11 cellular contexts compared by ENCODE assay signal in the genomic region with DNA sequence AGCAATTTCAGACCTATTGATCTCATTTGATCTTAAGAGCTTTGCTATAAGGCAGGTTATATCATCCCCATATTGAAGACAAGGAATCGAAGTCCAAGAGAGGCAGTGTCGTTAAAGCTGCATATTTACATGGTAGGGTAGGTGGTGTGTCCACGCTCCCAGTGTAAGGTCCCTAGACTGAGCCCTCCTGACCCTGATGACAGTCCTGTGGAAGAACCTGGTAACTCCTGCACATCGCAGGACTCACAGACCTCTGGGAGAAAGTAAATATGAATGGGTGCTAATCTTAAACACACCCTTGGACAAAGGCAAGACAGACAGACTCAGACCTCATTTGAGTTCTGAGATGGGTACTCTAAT. TPM values are rescaled to one million over a fixed set of nuclear protein-coding genes. Genes with fewer than 3 reads are reported as not detected.
DNase-seq lines count a peak whose midpoint lies in the region; ATAC-seq lines count a peak whose summit lies in the region.
"Had no signal": no experiment of that assay in that cellular context is flagged by ENCODE, and none has a peak within 500 bp of the region (broad histone marks: within the 10 kb centered on the region; RNA-seq: fewer than 3 reads in every experiment).

No MANE protein-coding gene starts in this region.

- peak overlapping the region; percentile 72 for H3K4me3 Mint-ChIP-seq in activated CD4-positive, alpha-beta T cell treated with anti-CD3 and anti-CD28 coated beads, Interleukin-2, amount 10 ng/mL, durations not matched to agents 7 days and 5 days
- H3K4me3 Mint-ChIP-seq in activated naive CD8-positive, alpha-beta T cell, result peak overlapping the region; percentile 83
- H3K4me3 Mint-ChIP-seq in stimulated activated naive CD8-positive, alpha-beta T cell treated with anti-CD3 and anti-CD28 coated beads, Interleukin-15, amount 100 ng/mL, for 72 hours, result peak overlapping the region; percentile 80 to 85

- H3K9me3 Mint-ChIP-seq in activated CD4-positive, alpha-beta T cell treated with anti-CD3 and anti-CD28 coated beads, Interleukin-2, amount 10 ng/mL, durations not matched to agents 7 days and 5 days, result no peaks in the 10 kb centered on the region
- no peaks in the 10 kb centered on the region for H3K9me3 Mint-ChIP-seq in activated naive CD8-positive, alpha-beta T cell (ENCODE audit: low read depth)
- no peaks in the 10 kb centered on the region for H3K9me3 Mint-ChIP-seq in stimulated activated naive CD8-positive, alpha-beta T cell treated with anti-CD3 and anti-CD28 coated beads, Interleukin-15, amount 100 ng/mL, for 72 hours

- H3K36me3 Mint-ChIP-seq in activated CD4-positive, alpha-beta T cell treated with anti-CD3 and anti-CD28 coated beads, Interleukin-2, amount 10 ng/mL, durations not matched to agents 7 days and 5 days (ENCODE audit: low read depth), result no peaks in the 10 kb centered on the region
- H3K36me3 Mint-ChIP-seq in activated naive CD8-positive, alpha-beta T cell, result peaks cover 2% of the 10 kb centered on the region

- peak overlapping the region; percentile 25 for H3K27ac Mint-ChIP-seq in activated CD4-positive, alpha-beta T cell treated with anti-CD3 and anti-CD28 coated beads, Interleukin-2, amount 10 ng/mL, durations not matched to agents 7 days and 5 days
- H3K27ac Mint-ChIP-seq in activated naive CD8-positive, alpha-beta T cell, result peak overlapping the region; percentile 67
- no peak overlapping the region for H3K27ac Mint-ChIP-seq in stimulated activated naive CD8-positive, alpha-beta T cell treated with anti-CD3 and anti-CD28 coated beads, Interleukin-15, amount 100 ng/mL, for 72 hours

- ATAC-seq in HG02678 (IDR thresholded peaks at IDR 0.05; ENCODE audit: unreplicated experiment), result peak; percentile 7
- ATAC-seq in stimulated activated naive CD8-positive, alpha-beta T cell treated with anti-CD3 and anti-CD28 coated beads, Interleukin-15, amount 100 ng/mL, for 72 hours, result no peak
- no peak for ATAC-seq in GM21737 (IDR thresholded peaks at IDR 0.05; ENCODE audit: unreplicated experiment)

- H3K4me1 Mint-ChIP-seq in activated CD4-positive, alpha-beta T cell treated with anti-CD3 and anti-CD28 coated beads, Interleukin-2, amount 10 ng/mL, durations not matched to agents 7 days and 5 days, result peaks cover 44% of the 10 kb centered on the region
- peaks cover 58% of the 10 kb centered on the region for H3K4me1 Mint-ChIP-seq in activated naive CD8-positive, alpha-beta T cell (ENCODE audit: low read depth)
- peaks cover 65% of the 10 kb centered on the region for H3K4me1 Mint-ChIP-seq in stimulated activated naive CD8-positive, alpha-beta T cell treated with anti-CD3 and anti-CD28 coated beads, Interleukin-15, amount 100 ng/mL, for 72 hours

- peaks cover 5% of the 10 kb centered on the region for H3K27me3 Mint-ChIP-seq in activated CD4-positive, alpha-beta T cell treated with anti-CD3 and anti-CD28 coated beads, Interleukin-2, amount 10 ng/mL, durations not matched to agents 7 days and 5 days
- H3K27me3 Mint-ChIP-seq in activated naive CD8-positive, alpha-beta T cell, result no peaks in the 10 kb centered on the region
- H3K27me3 Mint-ChIP-seq in stimulated activated naive CD8-positive, alpha-beta T cell treated with anti-CD3 and anti-CD28 coated beads, Interleukin-15, amount 100 ng/mL, for 72 hours, result no peaks in the 10 kb centered on the region

- POLR2A ChIA-PET in activated CD4-positive, alpha-beta T cell treated with anti-CD3 and anti-CD28 coated beads, Interleukin-2, amount 10 ng/mL, durations not matched to agents 7 days and 5 days (lab: Charles Lee), result no interaction called here

- no peak for DNase-seq in activated CD4-positive, alpha-beta T cell treated with anti-CD3 and anti-CD28 coated beads, Interleukin-2, amount 10 ng/mL, durations not matched to agents 7 days and 5 days
- no peak for DNase-seq in activated CD4-positive, alpha-beta T cell treated with anti-CD3 and anti-CD28 coated beads for 1 hour
- no peak for DNase-seq in stimulated activated naive CD8-positive, alpha-beta T cell treated with anti-CD3 and anti-CD28 coated beads, Interleukin-15, amount 100 ng/mL, for 72 hours
- DNase-seq in NCI-H2227 treated with DMSO at 0.1 percent for 48 hours (lab: John Stamatoyannopoulos, UW) (no peak), inferior parietal cortex (ENCODE audit: extremely low spot score) (no peak)
- DNase-seq: NCI-H510A, sigmoid colon, tibial artery had no signal

- CTCF ChIA-PET in activated CD4-positive, alpha-beta T cell treated with anti-CD3 and anti-CD28 coated beads, Interleukin-2, amount 10 ng/mL, durations not matched to agents 7 days and 5 days (lab: Charles Lee), result interaction anchor here (0.8 to 1.1 kb wide), 3 partner anchors 8 to 38 kb away, joined by 3 to 4 read pairs (median 4); no protein-coding TSS in a partner anchor

RNA-seq across cellular contexts. Expression of a gene that starts 0.6 kb away (rescaled TPM):
- total RNA-seq in activated CD4-positive, alpha-beta T cell treated with anti-CD3 and anti-CD28 coated beads, Interleukin-2, amount 10 ng/mL, durations not matched to agents 7 days and 5 days, result 10 to 100 TPM; 24.7 to 26.2 TPM

RNA-seq across cellular contexts. Expression of a gene that starts 1.7 kb away (rescaled TPM):
- 10 to 100 TPM; 26.2 to 29.6 TPM for total RNA-seq in activated CD4-positive, alpha-beta T cell treated with anti-CD3 and anti-CD28 coated beads, Interleukin-2, amount 10 ng/mL, durations not matched to agents 7 days and 5 days

Comparison
In these comparisons a context has a peak if more than half of its experiments do, and no peak if none do; other contexts are left out.
1. H3K27ac Mint-ChIP-seq: peak in activated CD4-positive, alpha-beta T cell treated with anti-CD3 and anti-CD28 coated beads, Interleukin-2, amount 10 ng/mL, durations not matched to agents 7 days and 5 days (single experiment) and activated naive CD8-positive, alpha-beta T cell (single experiment); none in stimulated activated naive CD8-positive, alpha-beta T cell treated with anti-CD3 and anti-CD28 coated beads, Interleukin-15, amount 100 ng/mL, for 72 hours (0 of 2).
2. Peak in every context shown above with its lines, with median percentiles within 50 percentile points of each other: H3K4me3 Mint-ChIP-seq.